Comparison of ENCODE assay signal across 15 cellular contexts in the genomic region with DNA sequence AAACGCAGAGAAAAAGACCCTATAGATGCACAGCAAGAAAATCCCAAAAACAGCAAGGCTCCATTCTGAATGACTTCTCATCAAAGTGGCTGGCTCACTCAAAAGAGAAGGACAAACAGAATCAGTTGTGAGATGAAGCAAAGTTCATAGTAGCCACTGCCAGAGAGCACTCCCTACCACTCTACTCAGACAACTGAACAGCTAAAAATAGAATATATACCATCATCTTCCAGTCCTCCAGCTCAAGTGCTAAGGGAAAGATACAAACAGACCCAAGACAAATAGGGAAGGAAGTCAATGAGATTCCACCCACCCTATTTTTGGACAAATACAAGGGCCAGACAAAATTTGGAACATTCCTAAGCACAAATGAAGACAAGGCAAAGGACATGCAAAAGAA. TPM values are rescaled to one million over a fixed set of nuclear protein-coding genes. Genes with fewer than 3 reads are reported as not detected.
DNase-seq lines count a peak whose midpoint lies in the region; ATAC-seq, FAIRE-seq and TF ChIP-seq lines count a peak whose summit lies in the region.
"Had no signal": no experiment of that assay in that cellular context is flagged by ENCODE, and none has a peak within 500 bp of the region (broad histone marks: within the 10 kb centered on the region; RNA-seq: fewer than 3 reads in every experiment).

No MANE protein-coding gene starts in this region.

- no peak overlapping the region for H2AFZ ChIP-seq in GM12878 (ENCODE audit: control insufficient read depth, low read depth, low read length)

- no peak overlapping the region for H3K9ac ChIP-seq in GM12878 (ENCODE audit: control insufficient read depth, insufficient read depth, low read length)

- POLR2A ChIA-PET in GM12878 (lab: Charles Lee) = interaction anchor here (1.1 to 1.2 kb wide), 2 partner anchors 18 to 22 kb away, joined by 3 to 4 read pairs; no protein-coding TSS in a partner anchor

- 0% methylated on average over 1 of the region's 1 CpG for WGBS in GM12878 (ENCODE audit: insufficient coverage, insufficient replicate concordance, low lambda C conversion rate, missing lambda C conversion rate)
- no CpG with 5 or more reads among the region's 1 CpG for WGBS in mesodermal cell (ENCODE audit: insufficient coverage in 2 of 2), 2 experiments

- H3K36me3 Mint-ChIP-seq in CD4-positive, CD25-positive, alpha-beta regulatory T cell = peaks cover 9% of the 10 kb centered on the region

- no peaks in the 10 kb centered on the region for H3K79me2 ChIP-seq in GM12878 (ENCODE audit: control insufficient read depth, insufficient read depth, low read length)

- TF ChIP-seq POLR2A in GM12878 (IDR thresholded peaks at IDR 0.05; ENCODE audit: low read depth, low read length) (no peak), erythroblast (IDR thresholded peaks at IDR 0.05; ENCODE audit: low read length) (no peak)

- TF ChIP-seq EP300 in GM12878 (IDR thresholded peaks at IDR 0.05; ENCODE audit: borderline replicate concordance in 1 of 2, control insufficient read depth in 1 of 2, low read depth in 2 of 2, low read length in 2 of 2) = no peak

- peak overlapping the region; percentile 62 to 86 (median 80) for H3K27ac Mint-ChIP-seq in CD4-positive, CD25-positive, alpha-beta regulatory T cell
- H3K27ac Mint-ChIP-seq: activated B cell treated with CpG ODN at 0.5 μM for 24 hours had no signal

- no peaks in the 10 kb centered on the region for H3K9me3 Mint-ChIP-seq in CD4-positive, CD25-positive, alpha-beta regulatory T cell
- H3K9me3 Mint-ChIP-seq: activated B cell treated with CpG ODN at 0.5 μM for 24 hours had no signal

- no peak for FAIRE-seq in GM12878 (lab: Jason Lieb, UNC)

- intact Hi-C loops in GM12878 (cut with micrococcal nuclease; ENCODE audit: unreplicated experiment) = no loop called here

- SMC1A ChIA-PET in GM12878 (lab: Charles Lee; ENCODE audit: uncharacterized antibody, unreplicated experiment) = interaction anchor here (1.4 to 2.6 kb wide), 2 partner anchors 18 to 34 kb away, joined by 3 to 9 read pairs; no protein-coding TSS in a partner anchor

- H3K36me3 ChIP-seq in CD4-positive, CD25-positive, alpha-beta regulatory T cell (ENCODE audit: control insufficient read depth, insufficient read depth, low read length) = peaks cover 3% of the 10 kb centered on the region
- H3K36me3 ChIP-seq in GM12878 (ENCODE audit: control insufficient read depth in 2 of 2, insufficient read depth in 2 of 2, low read length in 1 of 2) (no peaks in the 10 kb centered on the region), mesodermal cell (ENCODE audit: control insufficient read depth, insufficient read depth, low read length) (peaks cover 4% of the 10 kb centered on the region)

- RAD21 ChIA-PET in GM12878 (lab: Charles Lee; ENCODE audit: unreplicated experiment) = interaction anchor here (1.0 kb wide), 1 partner anchor 160 kb away, joined by 3 read pairs; no protein-coding TSS in a partner anchor

- ATAC-seq in CD4-positive, CD25-positive, alpha-beta regulatory T cell (ENCODE audit: low read depth in 2 of 2) = peak in 1 of 2 donors; percentile 17
- ATAC-seq in GM12878 = peak; percentile 30
- no peak for ATAC-seq in GM21619 (IDR thresholded peaks at IDR 0.05; ENCODE audit: unreplicated experiment)
- ATAC-seq: stimulated activated naive CD8-positive, alpha-beta T cell treated with anti-CD3 and anti-CD28 coated beads, Interleukin-15, Interleukin-2, amounts not matched to agents 100 U/mL and 50 U/mL, for 24 hours had no signal

- no peak for DNase-seq in CD4-positive, CD25-positive, alpha-beta regulatory T cell
- DNase-seq in Jurkat, Clone E6-1 (ENCODE audit: low read depth, low spot score) = no peak
- DNase-seq in GM12878 (ENCODE audit: low read depth, low spot score) (no peak), HuH-7.5 (ENCODE audit: low spot score) (no peak), erythroblast (lab: John Stamatoyannopoulos, UW) (no peak), GM10266 (ENCODE audit: extremely low spot score) (no peak)
- DNase-seq: activated B cell treated with CpG ODN at 0.5 μM for 24 hours; effector CD4-positive, alpha-beta T cell; NCI-H526 treated with DMSO at 0.1 percent for 48 hours; posterior cingulate gyrus; SHP77 treated with DMSO at 0.1 percent for 48 hours; stimulated activated CD4-positive, alpha-beta T cell treated with anti-CD3 and anti-CD28 coated beads, Interleukin-4, amount 100 ng/mL, for 1 hour; stimulated activated naive CD8-positive, alpha-beta T cell treated with anti-CD3 and anti-CD28 coated beads, Interleukin-15, Interleukin-2, amounts not matched to agents 100 U/mL and 50 U/mL, for 24 hours had no signal

- TF ChIP-seq RAD21 in GM12878 (IDR thresholded peaks at IDR 0.05; ENCODE audit: insufficient read depth, low read depth, low read length) = no peak

- no peaks in the 10 kb centered on the region for H4K20me1 ChIP-seq in GM12878 (ENCODE audit: control insufficient read depth, insufficient read depth)

- no peaks in the 10 kb centered on the region for H3K9me3 ChIP-seq in CD4-positive, CD25-positive, alpha-beta regulatory T cell (ENCODE audit: control insufficient read depth in 2 of 2, low read length in 2 of 2)
- H3K9me3 ChIP-seq in GM12878 (replicated peaks; ENCODE audit: control insufficient read depth, insufficient read depth, low read length) = no peaks in the 10 kb centered on the region
- H3K9me3 ChIP-seq in mesodermal cell (ENCODE audit: control insufficient read depth, low read length) = no peaks in the 10 kb centered on the region

- CTCF ChIA-PET in GM12878 (lab: Yijun Ruan, JAX) = interaction anchor here (1.0 to 1.6 kb wide), 3 partner anchors 9 to 34 kb away, joined by 3 to 5 read pairs (median 3); no protein-coding TSS in a partner anchor

- H3K4me1 ChIP-seq in CD4-positive, CD25-positive, alpha-beta regulatory T cell (ENCODE audit: control insufficient read depth, insufficient read depth, low read length, poor library complexity, severe bottlenecking) = peaks cover 29% of the 10 kb centered on the region
- H3K4me1 ChIP-seq in GM12878 (ENCODE audit: control insufficient read depth, insufficient read depth, low read length) (no peaks in the 10 kb centered on the region), mesodermal cell (ENCODE audit: control insufficient read depth, insufficient read depth, low read length, poor library complexity, severe bottlenecking) (peaks cover 16% of the 10 kb centered on the region)

- no peaks in the 10 kb centered on the region for H3K27me3 Mint-ChIP-seq in CD4-positive, CD25-positive, alpha-beta regulatory T cell

- H3K4me2 ChIP-seq in GM12878 (ENCODE audit: control insufficient read depth, insufficient read depth) = no peak overlapping the region

- H3K27ac ChIP-seq in CD4-positive, CD25-positive, alpha-beta regulatory T cell (ENCODE audit: insufficient read depth, low read length, poor library complexity, severe bottlenecking) = no peak overlapping the region
- H3K27ac ChIP-seq in GM12878 (ENCODE audit: control insufficient read depth, insufficient read depth) (no peak overlapping the region), mesodermal cell (ENCODE audit: low read depth, low read length, severe bottlenecking) (peak overlapping the region; percentile 26)

- no peaks in the 10 kb centered on the region for H3K27me3 ChIP-seq in CD4-positive, CD25-positive, alpha-beta regulatory T cell (ENCODE audit: control insufficient read depth, insufficient read depth, low read length)
- H3K27me3 ChIP-seq in GM12878 (replicated peaks in 1 of 2; ENCODE audit: control insufficient read depth in 2 of 2, insufficient read depth in 2 of 2, low read length in 1 of 2) = no peaks in the 10 kb centered on the region; a peak in 2 of 4 replicates

- TF ChIP-seq CTCF in GM12878 (IDR thresholded peaks at IDR 0.05 in 2 of 3, conservative IDR thresholded peaks at IDR 0.05 in 1 of 3; ENCODE audit: control insufficient read depth in 2 of 3, extremely low read depth in 1 of 3, insufficient read depth in 1 of 3, low read depth in 3 of 3, low read length in 3 of 3) (no peak), GM10266 (IDR thresholded peaks at IDR 0.05; ENCODE audit: control insufficient read depth, insufficient read depth, low read depth, missing control alignments) (no peak)

- no TSS peak for BruUV-seq in GM12878 (replicated peaks; lab: Mats Ljungman, UMichigan)

- peak overlapping the region; percentile 23 to 71 (median 50) for H3K4me3 Mint-ChIP-seq in CD4-positive, CD25-positive, alpha-beta regulatory T cell
- H3K4me3 Mint-ChIP-seq: activated B cell treated with CpG ODN at 0.5 μM for 24 hours had no signal

- H3K4me3 ChIP-seq in CD4-positive, CD25-positive, alpha-beta regulatory T cell (ENCODE audit: low read depth, low read length) = peak overlapping the region; percentile 46
- H3K4me3 ChIP-seq in Jurkat, Clone E6-1 (ENCODE audit: low read length) = 0 out of 2 replicates have a peak overlapping the region, but pooled peaks have one; percentile 8
- H3K4me3 ChIP-seq in GM12878 = no peak overlapping the region
- no peak overlapping the region for H3K4me3 ChIP-seq in mesodermal cell (ENCODE audit: extremely low read depth, insufficient read depth, low read length, poor library complexity, severe bottlenecking)

- peaks cover 61 to 75% (median 67%) of the 10 kb centered on the region in 4 donors for H3K4me1 Mint-ChIP-seq in CD4-positive, CD25-positive, alpha-beta regulatory T cell

- in situ Hi-C loops in GM12878 (cut with MboI) = no loop called here

TF ChIP-seq in GM12878, 131 proteins besides CTCF, POLR2A, EP300 and RAD21 (continues in another document):
- TF ChIP-seq CBX3 (IDR thresholded peaks at IDR 0.05; ENCODE audit: borderline replicate concordance, low read depth) = no peak

RNA-seq across cellular contexts. Expression of gene GNAQ, which starts 20.6 kb away (rescaled TPM):
- 79.4 TPM for total RNA-seq in CD4-positive, CD25-positive, alpha-beta regulatory T cell
- polyA plus RNA-seq in CD4-positive, CD25-positive, alpha-beta regulatory T cell = 10 to 100 TPM in 3 of 4 donors, 1 to 10 TPM in 1; 8.5 to 20.5 (median 14.0) TPM
- polyA plus RNA-seq in Jurkat, Clone E6-1 (2012; ENCODE audit: insufficient read depth, insufficient read length) = 39.3 TPM
- total RNA-seq in GM12878 (2013; cell fraction: nucleolus; rRNA removed) = 53.9 and 71.0 TPM in 2 replicates
- total RNA-seq in GM12878 (2014; rRNA removed) = 0.16 and 0.40 TPM in 2 replicates
- 0.31 and 0.37 TPM in 2 replicates for total RNA-seq in GM12878 (2014; rRNA removed; fragmentation: Illumina TruSeq; extraction: Trizol)
- total RNA-seq in GM12878 (2021) = 1.0 and 1.1 TPM in 2 replicates
- polyA plus RNA-seq in GM12878 (2011; ENCODE audit: low read depth) = 0.05 TPM
- polyA plus RNA-seq in GM12878 (2011; rRNA removed) = 47.2 and 61.4 TPM in 2 replicates
- polyA plus RNA-seq in GM12878 (2011; cell fraction: cytosol; rRNA removed) = 14.2 and 18.8 TPM in 2 replicates
- polyA plus RNA-seq in GM12878 (2011; cell fraction: nucleus; rRNA removed) = 81.8 and 82.7 TPM in 2 replicates
- polyA plus RNA-seq in GM12878 (2012) = 0.04 TPM in 2 replicates
- 1.1 and 1.3 TPM in 2 replicates for polyA plus RNA-seq in GM12878 (2014; fragmentation: Illumina TruSeq; extraction: Trizol)
- polyA plus RNA-seq in GM12878 (2014; fragmentation: Nextera tagmentation; extraction: Ambion mirVana) = under 1 TPM; 0.15 to 0.50 TPM
- polyA plus RNA-seq in GM12878 (2014; rRNA removed) = 0.41 and 1.0 TPM in 2 replicates
- under 1 TPM; 0.32 to 0.48 TPM for polyA plus RNA-seq in GM12878 (2016; fragmentation: Nextera tagmentation; extraction: Ambion mirVana)
- 37.2 and 134 TPM in 2 replicates for polyA minus RNA-seq in GM12878 (2011; rRNA and poly(A)+ RNA removed)
- 16.3 and 19.9 TPM in 2 replicates for polyA minus RNA-seq in GM12878 (2011; cell fraction: cytosol; rRNA and poly(A)+ RNA removed)
- 17.2 and 28.0 TPM in 2 replicates for polyA minus RNA-seq in GM12878 (2011; cell fraction: nucleus; rRNA and poly(A)+ RNA removed)
- polyA plus RNA-seq in mesodermal cell (2013, experiment 1 of 2) = 35.0 TPM
- polyA plus RNA-seq in mesodermal cell (2013, experiment 2 of 2) = 31.6 TPM

Comparison
In these comparisons a context has a peak if more than half of its experiments do, and no peak if none do; other contexts are left out.
1. H3K4me3 ChIP-seq: peak in CD4-positive, CD25-positive, alpha-beta regulatory T cell (single experiment) and Jurkat, Clone E6-1 (single experiment); none in GM12878 (single experiment) and mesodermal cell (single experiment).